Comparison of ENCODE assay signal across 17 cellular contexts in the genomic region with DNA sequence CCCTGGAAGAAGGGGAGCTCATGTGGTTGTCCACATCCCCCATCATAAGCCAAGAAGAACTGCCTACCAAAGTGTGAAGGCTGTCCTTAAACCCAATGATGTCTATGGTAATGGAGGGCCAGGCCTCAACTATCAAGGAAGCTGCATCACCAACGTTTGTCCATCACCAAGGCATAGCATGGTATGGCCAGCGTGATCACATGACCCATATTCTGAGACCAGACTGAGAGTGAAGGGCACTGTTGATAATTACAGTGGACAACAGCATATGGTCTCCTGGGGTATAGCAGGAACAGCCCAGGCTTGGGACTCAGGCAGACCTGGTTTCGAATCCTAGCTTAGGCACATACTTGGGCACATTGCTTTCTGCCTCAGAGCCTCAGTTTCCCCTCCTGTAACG.
DNase-seq lines count a peak whose midpoint lies in the region; ATAC-seq, FAIRE-seq and TF ChIP-seq lines count a peak whose summit lies in the region.
"Had no signal": no experiment of that assay in that cellular context is flagged by ENCODE, and none has a peak within 500 bp of the region (broad histone marks: within the 10 kb centered on the region; RNA-seq: fewer than 3 reads in every experiment).

No MANE protein-coding gene starts in this region.

- WGBS in HepG2 (ENCODE audit: low lambda C conversion rate): 40% methylated on average over 4 of the region's 4 CpGs
- WGBS in right lobe of liver (ENCODE audit: insufficient coverage, low coverage, low lambda C conversion rate, missing lambda C conversion rate): 75% methylated on average over 2 of the region's 4 CpGs

- no TSS peak for BruUV-seq in HepG2 (replicated peaks; lab: Mats Ljungman, UMichigan)

- H3K27me3 ChIP-seq in HepG2 (ENCODE audit: control insufficient read depth in 1 of 2, insufficient read depth in 2 of 2, low read length in 2 of 2) (0 out of 5 replicates have a peak, but pooled peaks cover 0 to 10% of the 10 kb centered on the region in 2 experiments), right lobe of liver (no peaks in the 10 kb centered on the region), neutrophil (no peaks in the 10 kb centered on the region), subcutaneous abdominal adipose tissue (ENCODE audit: control insufficient read depth in 5 of 5, insufficient read depth in 4 of 5, low read length in 5 of 5) (no peaks in the 10 kb centered on the region)
- H3K27me3 ChIP-seq: BLaER1 had no signal

- TF ChIP-seq RAD21 in HepG2 (CRISPR knock-in tag; IDR thresholded peaks at IDR 0.05): no peak

- no peak overlapping the region for H3K4me3 Mint-ChIP-seq in dendritic cell treated with granulocyte-macrophage colony-stimulating factor and Interleukin-4, amounts not matched to agents 40 ng/mL and 50 ng/mL, for 4 days
- H3K4me3 Mint-ChIP-seq: CD4-positive, CD25-positive, alpha-beta regulatory T cell; H9; IgD-negative memory B cell had no signal

- POLR2A ChIA-PET in HepG2 (lab: Yijun Ruan, JAX): no interaction called here

- no peaks in the 10 kb centered on the region for H3K27me3 Mint-ChIP-seq in dendritic cell treated with granulocyte-macrophage colony-stimulating factor and Interleukin-4, amounts not matched to agents 40 ng/mL and 50 ng/mL, for 4 days
- H3K27me3 Mint-ChIP-seq: CD4-positive, CD25-positive, alpha-beta regulatory T cell; IgD-negative memory B cell had no signal

- TF ChIP-seq POLR2A in HepG2 (IDR thresholded peaks at IDR 0.05; ENCODE audit: insufficient read depth in 1 of 2, low read depth in 2 of 2, low read length in 2 of 2) (no peak), right lobe of liver (IDR thresholded peaks at IDR 0.05) (no peak)

- H3K27ac Mint-ChIP-seq in dendritic cell treated with granulocyte-macrophage colony-stimulating factor and Interleukin-4, amounts not matched to agents 40 ng/mL and 50 ng/mL, for 4 days: peak overlapping the region; percentile 73
- H3K27ac Mint-ChIP-seq: CD4-positive, CD25-positive, alpha-beta regulatory T cell; H9; IgD-negative memory B cell had no signal

- TF ChIP-seq EP300 in HepG2 (IDR thresholded peaks at IDR 0.05; ENCODE audit: low read depth in 2 of 2, low read length in 2 of 2) (no peak), HepG2 (CRISPR knock-in tag; IDR thresholded peaks at IDR 0.05; ENCODE audit: borderline replicate concordance) (no peak)

- CTCF ChIA-PET in HepG2 (lab: Yijun Ruan, JAX; ENCODE audit: low intra/inter-chr PET ratio, low total read pairs): no interaction called here

- H3K9me3 Mint-ChIP-seq in dendritic cell treated with granulocyte-macrophage colony-stimulating factor and Interleukin-4, amounts not matched to agents 40 ng/mL and 50 ng/mL, for 4 days: no peaks in the 10 kb centered on the region
- H3K9me3 Mint-ChIP-seq: CD4-positive, CD25-positive, alpha-beta regulatory T cell; H9; IgD-negative memory B cell had no signal

- no peak for FAIRE-seq in HepG2 (lab: Jason Lieb, UNC)
- FAIRE-seq: GM12878, GM18507 had no signal

- in situ Hi-C loops in HepG2 (cut with HindIII; ENCODE audit: extremely low pct_ligation_motif_present, low pct_unique_long_range_greater_than_20kb): no loop called here

- H3K79me2 ChIP-seq in HepG2 (ENCODE audit: insufficient read depth, low read length): no peaks in the 10 kb centered on the region

- H3K27ac ChIP-seq in HepG2 (ENCODE audit: extremely low read length, insufficient read depth, low read length): no peak overlapping the region
- no peak overlapping the region for H3K27ac ChIP-seq in right lobe of liver
- peak overlapping the region; percentile 99 for H3K27ac ChIP-seq in neutrophil
- H3K27ac ChIP-seq in subcutaneous abdominal adipose tissue (ENCODE audit: low read depth, low read length): peak overlapping the region; percentile 69
- H3K27ac ChIP-seq: 22Rv1, BLaER1, GM23248 had no signal

- no peak for TF ChIP-seq CTCF in HepG2 (CRISPR knock-in tag; IDR thresholded peaks at IDR 0.05)
- TF ChIP-seq CTCF in right lobe of liver (IDR thresholded peaks at IDR 0.05): no peak
- TF ChIP-seq CTCF in neutrophil (IDR thresholded peaks at IDR 0.05): no peak

- ATAC-seq in HepG2: no peak
- ATAC-seq in right lobe of liver: no peak
- ATAC-seq in HG02885 (IDR thresholded peaks at IDR 0.05; ENCODE audit: poor library complexity, unreplicated experiment): no peak
- ATAC-seq: GM12878 had no signal

- no peak overlapping the region for H3K4me2 ChIP-seq in HepG2 (ENCODE audit: low read depth, low read length)
- H3K4me2 ChIP-seq: BLaER1 had no signal

- H3K9me3 ChIP-seq in HepG2 (ENCODE audit: low read length) (no peaks in the 10 kb centered on the region), right lobe of liver (no peaks in the 10 kb centered on the region), neutrophil (no peaks in the 10 kb centered on the region), subcutaneous abdominal adipose tissue (ENCODE audit: control insufficient read depth in 5 of 5, low read length in 5 of 5) (no peaks in the 10 kb centered on the region)
- H3K9me3 ChIP-seq: BLaER1 had no signal

- H3K36me3 ChIP-seq in HepG2 (replicated peaks in 1 of 2; ENCODE audit: control insufficient read depth in 1 of 2, insufficient read depth in 2 of 2, low read length in 2 of 2): no peaks in the 10 kb centered on the region
- no peaks in the 10 kb centered on the region for H3K36me3 ChIP-seq in right lobe of liver
- H3K36me3 ChIP-seq in neutrophil: no peaks in the 10 kb centered on the region
- no peaks in the 10 kb centered on the region for H3K36me3 ChIP-seq in subcutaneous abdominal adipose tissue (ENCODE audit: control insufficient read depth in 5 of 5, insufficient read depth in 5 of 5, low read length in 5 of 5)
- H3K36me3 ChIP-seq: BLaER1 had no signal

- H2AFZ ChIP-seq in HepG2 (ENCODE audit: low read length): no peak overlapping the region

- no peaks in the 10 kb centered on the region for H3K36me3 Mint-ChIP-seq in dendritic cell treated with granulocyte-macrophage colony-stimulating factor and Interleukin-4, amounts not matched to agents 40 ng/mL and 50 ng/mL, for 4 days (ENCODE audit: low read depth)
- H3K36me3 Mint-ChIP-seq: CD4-positive, CD25-positive, alpha-beta regulatory T cell; IgD-negative memory B cell had no signal

- intact Hi-C loops in HepG2 (cut with micrococcal nuclease; ENCODE audit: unreplicated experiment) (no loop called here), right lobe of liver (cut with DNase I) (no loop called here)
- intact Hi-C loops in dendritic cell treated with granulocyte-macrophage colony-stimulating factor and Interleukin-4, amounts not matched to agents 40 ng/mL and 50 ng/mL, for 4 days (cut with micrococcal nuclease): no loop called here

- peaks cover 18% of the 10 kb centered on the region for H3K4me1 ChIP-seq in HepG2 (ENCODE audit: insufficient read depth, low read length)
- peaks cover 0 to 14% (median 6%) of the 10 kb centered on the region in 4 donors for H3K4me1 ChIP-seq in right lobe of liver
- H3K4me1 ChIP-seq in neutrophil (ENCODE audit: control insufficient read depth in 1 of 2, insufficient read depth in 1 of 2, low read depth in 1 of 2, low read length in 1 of 2): peaks cover 79 to 90% of the 10 kb centered on the region in 2 experiments
- H3K4me1 ChIP-seq in subcutaneous abdominal adipose tissue (ENCODE audit: control insufficient read depth in 5 of 5, insufficient read depth in 5 of 5, low read length in 5 of 5): peaks cover 10 to 58% (median 34%) of the 10 kb centered on the region in 5 donors

- DNase-seq in HepG2 (ENCODE audit: low spot score): no peak
- no peak for DNase-seq in right lobe of liver
- no peak for DNase-seq in germinal center (ENCODE audit: low spot score)
- DNase-seq in AG20443 (ENCODE audit: low spot score): no peak
- DNase-seq: CD4-positive, CD25-positive, alpha-beta regulatory T cell; DMS79; GM23248; H9 had no signal

- no peak overlapping the region for H3K9ac ChIP-seq in HepG2 (ENCODE audit: insufficient read depth, low read depth, low read length)
- no peak overlapping the region for H3K9ac ChIP-seq in subcutaneous abdominal adipose tissue (ENCODE audit: low read length in 5 of 5)
- H3K9ac ChIP-seq: BLaER1, GM23248 had no signal

- no peaks in the 10 kb centered on the region for H4K20me1 ChIP-seq in HepG2 (ENCODE audit: insufficient read depth, low read length)
- H4K20me1 ChIP-seq: BLaER1 had no signal

- peaks cover 81% of the 10 kb centered on the region for H3K4me1 Mint-ChIP-seq in dendritic cell treated with granulocyte-macrophage colony-stimulating factor and Interleukin-4, amounts not matched to agents 40 ng/mL and 50 ng/mL, for 4 days (ENCODE audit: low read depth)
- H3K4me1 Mint-ChIP-seq: IgD-negative memory B cell had no signal

- H3K4me3 ChIP-seq in HepG2 (replicated peaks in 1 of 3; ENCODE audit: insufficient read depth in 1 of 3, low read depth in 2 of 3, low read length in 3 of 3): no peak overlapping the region
- H3K4me3 ChIP-seq in right lobe of liver: no peak overlapping the region
- no peak overlapping the region for H3K4me3 ChIP-seq in neutrophil (ENCODE audit: low read depth in 1 of 2, low read length in 1 of 2)
- no peak overlapping the region for H3K4me3 ChIP-seq in subcutaneous abdominal adipose tissue (ENCODE audit: low read depth in 1 of 5, low read length in 5 of 5)
- H3K4me3 ChIP-seq: BLaER1, GM12878, GM23248 had no signal

TF ChIP-seq in HepG2, 621 proteins besides CTCF, POLR2A, EP300 and RAD21:
- no peak for TF ChIP-seq DPF2 (CRISPR knock-in tag; IDR thresholded peaks at IDR 0.05; ENCODE audit: borderline replicate concordance, low read depth)
- TF ChIP-seq, protein P1, sequence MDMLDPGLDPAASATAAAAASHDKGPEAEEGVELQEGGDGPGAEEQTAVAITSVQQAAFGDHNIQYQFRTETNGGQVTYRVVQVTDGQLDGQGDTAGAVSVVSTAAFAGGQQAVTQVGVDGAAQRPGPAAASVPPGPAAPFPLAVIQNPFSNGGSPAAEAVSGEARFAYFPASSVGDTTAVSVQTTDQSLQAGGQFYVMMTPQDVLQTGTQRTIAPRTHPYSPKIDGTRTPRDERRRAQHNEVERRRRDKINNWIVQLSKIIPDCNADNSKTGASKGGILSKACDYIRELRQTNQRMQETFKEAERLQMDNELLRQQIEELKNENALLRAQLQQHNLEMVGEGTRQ (IDR thresholded peaks at IDR 0.05; ENCODE audit: low read depth, low read length): 0 out of 2 replicates have a peak, but pooled peaks have one; percentile 19
- TF ChIP-seq, protein P1 (CRISPR knock-in tag; IDR thresholded peaks at IDR 0.05; ENCODE audit: borderline replicate concordance): no peak

Comparison
In these comparisons a context has a peak if more than half of its experiments do, and no peak if none do; other contexts are left out.
1. H3K27ac ChIP-seq: peak in neutrophil (single experiment) and subcutaneous abdominal adipose tissue (single experiment); none in HepG2 (single experiment) and right lobe of liver (0 of 3).